ENCODE assay signal across 2 cellular contexts in genomic region chr20:50293244-50294139, GRCh38.
TF ChIP-seq lines count a peak whose summit lies in the region.

No MANE protein-coding gene starts in this region.

TF ChIP-seq in K562, 482 proteins besides CTCF, POLR2A, EP300 and RAD21 (continued from another document and continues in another):
- TF ChIP-seq ZBTB11 (CRISPR knock-in tag; IDR thresholded peaks at IDR 0.05): no peak
- TF ChIP-seq NBN (IDR thresholded peaks at IDR 0.05; ENCODE audit: low read depth): no peak
- no peak for TF ChIP-seq E2F5 (CRISPR knock-in tag; IDR thresholded peaks at IDR 0.05)
- TF ChIP-seq ARID3B (CRISPR knock-in tag; IDR thresholded peaks at IDR 0.05; ENCODE audit: borderline replicate concordance): 0 out of 2 replicates have a peak, but pooled peaks have one; percentile 4
- no peak for TF ChIP-seq ZNF12 (CRISPR knock-in tag; IDR thresholded peaks at IDR 0.05)
- TF ChIP-seq HSF4 (CRISPR knock-in tag; IDR thresholded peaks at IDR 0.05; ENCODE audit: borderline replicate concordance): peak; percentile 46; the same call in 1 of the 2 replicates
- no peak for TF ChIP-seq ZFP36 (IDR thresholded peaks at IDR 0.05; ENCODE audit: low read depth, low read length, partially characterized antibody)
- 0 out of 2 replicates have a peak, but pooled peaks have one; percentile 6 for TF ChIP-seq ZNF76 (CRISPR knock-in tag; IDR thresholded peaks at IDR 0.05; ENCODE audit: borderline replicate concordance)
- peak; percentile 5 for TF ChIP-seq WHSC1 (IDR thresholded peaks at IDR 0.05; ENCODE audit: low read length)
- TF ChIP-seq E2F6 (IDR thresholded peaks at IDR 0.05; ENCODE audit: borderline replicate concordance in 1 of 2, extremely low read depth in 1 of 2, insufficient read depth in 1 of 2, insufficient read length in 1 of 2, low read depth in 1 of 2, low read length in 1 of 2, poor library complexity in 1 of 2, severe bottlenecking in 1 of 2): peak; percentile 12 to 19
- TF ChIP-seq HMG20A (CRISPR knock-in tag; conservative IDR thresholded peaks at IDR 0.05): no peak
- no peak for TF ChIP-seq BRF1 (IDR thresholded peaks at IDR 0.05; ENCODE audit: borderline replicate concordance, extremely low read depth, insufficient read length)
- TF ChIP-seq PATZ1 (CRISPR knock-in tag; IDR thresholded peaks at IDR 0.05; ENCODE audit: borderline replicate concordance): no peak
- peak; percentile 50 for TF ChIP-seq HINFP (tag; conservative IDR thresholded peaks at IDR 0.05; ENCODE audit: low read depth)

TF ChIP-seq in HepG2, 621 proteins besides CTCF, POLR2A, EP300 and RAD21 (continued from another document):
- TF ChIP-seq ZHX1 (CRISPR knock-in tag; IDR thresholded peaks at IDR 0.05; ENCODE audit: low read depth) (peak; percentile 20; the same call in 1 of the 2 replicates), GRHL1 (CRISPR knock-in tag; conservative IDR thresholded peaks at IDR 0.05) (no peak), SP2 (CRISPR knock-in tag; IDR thresholded peaks at IDR 0.05) (no peak), ASH2L (IDR thresholded peaks at IDR 0.05; ENCODE audit: insufficient read length, low read depth, low read length) (no peak), ZBTB8A (CRISPR knock-in tag; IDR thresholded peaks at IDR 0.05; ENCODE audit: borderline replicate concordance, low read depth) (no peak), ZFP91 (CRISPR knock-in tag; IDR thresholded peaks at IDR 0.05; ENCODE audit: borderline replicate concordance) (peak; percentile 24; the same call in 1 of the 2 replicates), BRD4 (CRISPR knock-in tag; IDR thresholded peaks at IDR 0.05) (no peak; the same call in 1 of the 2 replicates), FOXO4 (CRISPR knock-in tag; conservative IDR thresholded peaks at IDR 0.05) (0 out of 2 replicates have a peak, but pooled peaks have one; percentile 1), TCF7L2 (IDR thresholded peaks at IDR 0.05; ENCODE audit: low read depth, low read length) (no peak), HMG20A (CRISPR knock-in tag; IDR thresholded peaks at IDR 0.05; ENCODE audit: borderline replicate concordance) (no peak), ADNP (CRISPR knock-in tag; IDR thresholded peaks at IDR 0.05) (peak; percentile 6; the same call in 1 of the 2 replicates), THAP7 (CRISPR knock-in tag; IDR thresholded peaks at IDR 0.05) (peak; percentile 52; the same call in 1 of the 2 replicates), ZNF350 (CRISPR knock-in tag; IDR thresholded peaks at IDR 0.05; ENCODE audit: borderline replicate concordance, low read depth) (no peak; the same call in 1 of the 2 replicates), ZNF547 (CRISPR knock-in tag; IDR thresholded peaks at IDR 0.05) (0 out of 2 replicates have a peak, but pooled peaks have one; percentile 2), SNAI1 (CRISPR knock-in tag; IDR thresholded peaks at IDR 0.05; ENCODE audit: borderline replicate concordance) (peak; percentile 3; the same call in 1 of the 2 replicates)
